ENCODE assay signal across 8 cellular contexts in genomic region chr14:76956253-76957090, GRCh38.
DNase-seq lines count a peak whose midpoint lies in the region; ATAC-seq and TF ChIP-seq lines count a peak whose summit lies in the region.

No MANE protein-coding gene starts in this region.

- intact Hi-C loops in CD4-positive, alpha-beta memory T cell (cut with micrococcal nuclease), result loop anchor here (1.0 to 2.0 kb wide), 7 partner anchors 26 to 144 kb away; partner anchors contain the start of genes ANGEL1, CIPC and IRF2BPL
- intact Hi-C loops in esophagus muscularis mucosa (cut with DNase I), result loop anchor here (5.0 kb wide), 2 partner anchors 34 to 71 kb away; partner anchors contain the start of gene IRF2BPL

- peaks cover 37 to 75% (median 53%) of the 10 kb centered on the region in 4 donors for H3K4me1 Mint-ChIP-seq in CD4-positive, alpha-beta memory T cell

- no peaks in the 10 kb centered on the region for H3K27me3 ChIP-seq in CD4-positive, alpha-beta memory T cell (ENCODE audit: insufficient read depth, low read length)
- no peaks in the 10 kb centered on the region for H3K27me3 ChIP-seq in esophagus muscularis mucosa

- WGBS in esophagus muscularis mucosa, result 0% methylated on average over 16 of the region's 51 CpGs

- H3K27me3 Mint-ChIP-seq in CD4-positive, alpha-beta memory T cell, result no peaks in the 10 kb centered on the region

- peak in 2 of 3 experiments; percentile 23 to 28 for TF ChIP-seq CTCF in esophagus muscularis mucosa (IDR thresholded peaks at IDR 0.05)

- H3K4me3 Mint-ChIP-seq in CD4-positive, alpha-beta memory T cell, result peak overlapping the region; percentile 81 to 96 (median 88)

- peak; percentile 83 to 97 (median 85) for DNase-seq in CD4-positive, alpha-beta memory T cell
- DNase-seq in KG1 (lab: John Stamatoyannopoulos, UW) (peak; percentile 57), esophagus muscularis mucosa (ENCODE audit: extremely low spot score) (peak; percentile 96), myocyte (ENCODE audit: low read depth) (peak; percentile 97)
- peak; percentile 94 for DNase-seq in activated T-cell treated with anti-CD3 and anti-CD28 coated beads, Interleukin-2, amount 50 U/mL, for 48 hours
- peak; percentile 81 for DNase-seq in stimulated activated CD8-positive, alpha-beta memory T cell treated with anti-CD3 and anti-CD28 coated beads, Interleukin-7, amount 100 ng/mL, for 24 hours (ENCODE audit: low read depth)

- H3K4me1 ChIP-seq in CD4-positive, alpha-beta memory T cell (ENCODE audit: insufficient read depth, low read length), result peaks cover 71% of the 10 kb centered on the region
- H3K4me1 ChIP-seq in esophagus muscularis mucosa, result peaks cover 61 to 86% (median 80%) of the 10 kb centered on the region in 4 donors

- H3K27ac ChIP-seq in CD4-positive, alpha-beta memory T cell (ENCODE audit: low read depth, low read length), result peak overlapping the region; percentile 94
- H3K27ac ChIP-seq in esophagus muscularis mucosa (replicated peaks in 1 of 4), result peak overlapping the region; percentile 91 to 97 (median 93)

- CTCF ChIA-PET in CD4-positive, alpha-beta memory T cell (lab: Charles Lee; ENCODE audit: partially characterized antibody), result interaction anchor here (0.7 to 5.3 kb wide), 17 partner anchors 9 to 142 kb away, joined by 3 to 49 read pairs (median 5); partner anchors contain the start of gene IRF2BPL

- peak; percentile 33 for ATAC-seq in GM21381 (IDR thresholded peaks at IDR 0.05; ENCODE audit: unreplicated experiment)

- no peaks in the 10 kb centered on the region for H3K9me3 ChIP-seq in CD4-positive, alpha-beta memory T cell (ENCODE audit: control insufficient read depth in 1 of 2, low read length in 2 of 2)
- no peaks in the 10 kb centered on the region for H3K9me3 ChIP-seq in esophagus muscularis mucosa

- no peak for TF ChIP-seq POLR2A in esophagus muscularis mucosa (IDR thresholded peaks at IDR 0.05; ENCODE audit: low read depth)

- H3K9me3 Mint-ChIP-seq in CD4-positive, alpha-beta memory T cell, result peaks cover 0 to 4% (median 0%) of the 10 kb centered on the region in 8 donors

- no peak for TF ChIP-seq EP300 in esophagus muscularis mucosa (IDR thresholded peaks at IDR 0.05)

- peaks cover 0 to 3% of the 10 kb centered on the region in 2 donors for H3K36me3 Mint-ChIP-seq in CD4-positive, alpha-beta memory T cell

- peak overlapping the region; percentile 87 to 99 (median 98) for H3K27ac Mint-ChIP-seq in CD4-positive, alpha-beta memory T cell

- POLR2A ChIA-PET in CD4-positive, alpha-beta memory T cell (lab: Charles Lee; ENCODE audit: partially characterized antibody), result interaction anchor here (0.9 to 8.1 kb wide), 18 partner anchors 9 to 168 kb away, joined by 3 to 132 read pairs (median 6); partner anchors contain the start of gene IRF2BPL

- H3K36me3 ChIP-seq in CD4-positive, alpha-beta memory T cell (ENCODE audit: insufficient read depth, low read length), result no peaks in the 10 kb centered on the region
- no peaks in the 10 kb centered on the region for H3K36me3 ChIP-seq in esophagus muscularis mucosa

- peak overlapping the region; percentile 61 to 64 for H3K4me3 ChIP-seq in CD4-positive, alpha-beta memory T cell (ENCODE audit: low read length in 2 of 2)
- H3K4me3 ChIP-seq in esophagus muscularis mucosa, result peak overlapping the region; percentile 51 to 58 (median 52)

TF ChIP-seq in PFSK-1, 5 proteins besides CTCF, POLR2A, EP300 and RAD21:
- TF ChIP-seq POLR2AphosphoS5 (IDR thresholded peaks at IDR 0.05; ENCODE audit: low read depth, low read length) (peak; percentile 51), TAF1 (IDR thresholded peaks at IDR 0.05; ENCODE audit: borderline replicate concordance, insufficient read depth, low read length) (no peak)

Comparison
In these comparisons a context has a peak if more than half of its experiments do, and no peak if none do; other contexts are left out.
1. Peak in every context shown above with its lines: DNase-seq, ATAC-seq, H3K4me3 ChIP-seq and H3K27ac ChIP-seq.